Comparison of ENCODE assay signal across 18 cellular contexts in genomic region chr10:114914545-114914944, GRCh38. TPM values are rescaled to one million over a fixed set of nuclear protein-coding genes. Genes with fewer than 3 reads are reported as not detected.
DNase-seq lines count a peak whose midpoint lies in the region; ATAC-seq, FAIRE-seq and TF ChIP-seq lines count a peak whose summit lies in the region.
"Had no signal": no experiment of that assay in that cellular context is flagged by ENCODE, and none has a peak within 500 bp of the region (broad histone marks: within the 10 kb centered on the region; RNA-seq: fewer than 3 reads in every experiment).

No MANE protein-coding gene starts in this region.

- no peak for TF ChIP-seq CTCF in A549 (IDR thresholded peaks at IDR 0.05)
- TF ChIP-seq CTCF in nephron (IDR thresholded peaks at IDR 0.05; ENCODE audit: unreplicated experiment in 3 of 3): no peak

- peak; percentile 37 to 58 for ATAC-seq in activated CD4-positive, CD25-positive, alpha-beta regulatory T cell treated with anti-CD3 and anti-CD28 coated beads, Interleukin-2, amount 50 U/mL, for 24 hours
- ATAC-seq in A549 (no peak), HG02885 (IDR thresholded peaks at IDR 0.05; ENCODE audit: poor library complexity, unreplicated experiment) (peak; percentile 31), HG03039 (IDR thresholded peaks at IDR 0.05; ENCODE audit: unreplicated experiment) (no peak)
- ATAC-seq: CD8-positive, alpha-beta T cell; HepG2; Panc1 had no signal

- no peak for FAIRE-seq in A549 (lab: Jason Lieb, UNC)
- FAIRE-seq in urothelium cell line (lab: Jason Lieb, UNC): no peak
- FAIRE-seq: D721Med, HepG2 had no signal

- H3K27ac ChIP-seq in A549: no peak overlapping the region
- H3K27ac ChIP-seq: 22Rv1 had no signal

- peaks cover 26% of the 10 kb centered on the region for H3K4me1 ChIP-seq in A549

- no peak for TF ChIP-seq RAD21 in A549 (conservative IDR thresholded peaks at IDR 0.05 in 1 of 2, IDR thresholded peaks at IDR 0.05 in 1 of 2)

- no peak overlapping the region for H3K4me3 Mint-ChIP-seq in nephron
- H3K4me3 Mint-ChIP-seq: CD8-positive, alpha-beta T cell had no signal

- TF ChIP-seq POLR2A in A549 (IDR thresholded peaks at IDR 0.05; ENCODE audit: low read length): no peak

- H3K27me3 Mint-ChIP-seq in nephron (ENCODE audit: low read depth): peaks cover 5% of the 10 kb centered on the region

- no peaks in the 10 kb centered on the region for H3K9me3 ChIP-seq in A549

- H3K4me2 ChIP-seq in A549: peak overlapping the region; percentile 38; the same call in 2 of the 3 replicates

- WGBS in A549 (ENCODE audit: missing lambda C conversion rate): 58% methylated on average over 3 of the region's 3 CpGs

- no peaks in the 10 kb centered on the region for H3K9me3 Mint-ChIP-seq in nephron
- H3K9me3 Mint-ChIP-seq: CD8-positive, alpha-beta T cell had no signal

- no peak overlapping the region for H3K4me3 ChIP-seq in A549

- POLR2A ChIA-PET in A549 (lab: Yijun Ruan, JAX): no interaction called here

- H3K27ac Mint-ChIP-seq in nephron: peak overlapping the region in 2 of 3 experiments; percentile 19 to 31
- H3K27ac Mint-ChIP-seq: CD8-positive, alpha-beta T cell had no signal

- no peak for DNase-seq in activated CD4-positive, CD25-positive, alpha-beta regulatory T cell (lab: John Stamatoyannopoulos, UW)
- no peak for DNase-seq in A549 (ENCODE audit: low read depth in 1 of 2, low spot score in 1 of 2)
- no peak for DNase-seq in CD1c-positive myeloid dendritic cell (ENCODE audit: extremely low spot score)
- DNase-seq in urothelium cell line (ENCODE audit: low spot score): no peak
- DNase-seq: CD8-positive, alpha-beta T cell; DMS79; GOT3; KG1; NCI-H2081 treated with DMSO at 0.1 percent for 48 hours; NCI-H524 had no signal

- CTCF ChIA-PET in A549 (lab: Yijun Ruan, JAX): interaction anchor here (1.0 to 1.8 kb wide), 4 partner anchors 9 to 37 kb away, joined by 3 to 5 read pairs (median 4); no protein-coding TSS in a partner anchor

- TF ChIP-seq EP300 in A549 (IDR thresholded peaks at IDR 0.05): no peak

- no peaks in the 10 kb centered on the region for H3K36me3 Mint-ChIP-seq in nephron (ENCODE audit: low read depth)
- H3K36me3 Mint-ChIP-seq: CD8-positive, alpha-beta T cell had no signal

- H3K4me1 Mint-ChIP-seq in nephron: peaks cover 16% of the 10 kb centered on the region

TF ChIP-seq in A549, 52 proteins besides CTCF, POLR2A, EP300 and RAD21:
- no peak for TF ChIP-seq HDAC2 (IDR thresholded peaks at IDR 0.05)
- no peak for TF ChIP-seq HES2 (IDR thresholded peaks at IDR 0.05)
- TF ChIP-seq CEBPB (IDR thresholded peaks at IDR 0.05): no peak
- no peak for TF ChIP-seq REST (IDR thresholded peaks at IDR 0.05)
- TF ChIP-seq RARB (CRISPR knock-in tag; IDR thresholded peaks at IDR 0.05): no peak

RNA-seq across cellular contexts. Expression of gene TRUB1, which starts 23.4 kb away (rescaled TPM):
- 24.7 and 40.4 TPM in 2 replicates for polyA plus RNA-seq in A549 (2011; rRNA removed)
- polyA plus RNA-seq in A549 (2012; cell fraction: cytosol; rRNA removed): 7.9 and 8.2 TPM in 2 replicates
- 3.4 and 3.7 TPM in 2 replicates for polyA plus RNA-seq in A549 (2012; cell fraction: nucleus; rRNA removed)
- 19.5 to 19.9 TPM (median 19.6 TPM) in 3 replicates for polyA plus RNA-seq in A549 (2017; fragmentation: RNase III; extraction: RNeasy Plus Mini Kit Qiagen cat#74134 plus additional on column Dnase treatment)
- 14.2 and 14.5 TPM in 2 replicates for polyA minus RNA-seq in A549 (2011; rRNA and poly(A)+ RNA removed)

Comparison
In these comparisons a context has a peak if more than half of its experiments do, and no peak if none do; other contexts are left out.
1. ATAC-seq: peak in activated CD4-positive, CD25-positive, alpha-beta regulatory T cell treated with anti-CD3 and anti-CD28 coated beads, Interleukin-2, amount 50 U/mL, for 24 hours (2 of 2) and HG02885 (single experiment); none in A549 (0 of 2) and HG03039 (single experiment).